ENCODE assay signal across 19 cellular contexts in the genomic region with DNA sequence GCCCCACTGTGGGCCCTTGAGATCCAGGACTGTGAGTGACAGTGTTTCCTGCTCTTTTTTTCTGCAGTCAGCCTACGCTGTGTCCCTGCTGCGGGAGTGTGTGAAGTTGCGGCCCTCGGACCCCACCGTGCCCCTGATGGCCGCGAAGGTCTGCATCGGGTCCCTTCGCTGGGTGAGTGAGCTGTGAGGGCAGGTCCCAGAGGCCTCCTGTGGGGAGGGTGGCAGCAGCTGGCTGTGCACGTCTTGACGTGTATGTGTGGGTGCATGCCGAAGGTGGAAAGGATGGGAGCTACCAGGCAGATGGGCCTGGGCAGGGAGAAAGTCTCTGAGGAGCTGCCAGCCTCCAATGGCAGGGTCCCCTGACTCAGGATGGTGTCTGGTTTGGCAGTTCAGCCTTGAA.
A peak's percentile ranks its signal among the peaks of the same experiment; 100 is the strongest.
DNase-seq lines count a peak whose midpoint lies in the region; ATAC-seq, FAIRE-seq and TF ChIP-seq lines count a peak whose summit lies in the region.
"Had no signal": no experiment of that assay in that cellular context is flagged by ENCODE, and none has a peak within 500 bp of the region (broad histone marks: within the 10 kb centered on the region; RNA-seq: fewer than 3 reads in every experiment).

No MANE protein-coding gene starts in this region.

- ATAC-seq in GM21381 (IDR thresholded peaks at IDR 0.05; ENCODE audit: unreplicated experiment) = no peak

- H3K9me3 ChIP-seq in left ventricle myocardium inferior (replicated peaks) = no peaks in the 10 kb centered on the region
- H3K9me3 ChIP-seq in right atrium auricular region = no peaks in the 10 kb centered on the region
- H3K9me3 ChIP-seq in osteoblast (ENCODE audit: low read depth, low read length) = no peaks in the 10 kb centered on the region
- H3K9me3 ChIP-seq: HAP-1, SJSA1 had no signal

- H3K27ac ChIP-seq in left ventricle myocardium inferior (replicated peaks) = peak overlapping the region; percentile 24
- no peak overlapping the region for H3K27ac ChIP-seq in right atrium auricular region
- peak overlapping the region; percentile 82 for H3K27ac ChIP-seq in caudate nucleus (ENCODE audit: low read depth, low read length)
- no peak overlapping the region for H3K27ac ChIP-seq in osteoblast (ENCODE audit: low read depth, low read length)
- H3K27ac ChIP-seq: HL-60, SJSA1 had no signal

- H3K4me2 ChIP-seq in osteoblast (ENCODE audit: insufficient read depth, low read length) = no peak overlapping the region

- peaks cover 25% of the 10 kb centered on the region for H4K20me1 ChIP-seq in osteoblast (ENCODE audit: insufficient read depth, low read length)

- TF ChIP-seq CTCF in left ventricle myocardium inferior (IDR thresholded peaks at IDR 0.05; ENCODE audit: borderline replicate concordance) (no peak), right atrium auricular region (IDR thresholded peaks at IDR 0.05) (no peak), osteoblast (IDR thresholded peaks at IDR 0.05; ENCODE audit: extremely low read depth, low read depth, low read length) (no peak)

- no peak overlapping the region for H2AFZ ChIP-seq in osteoblast (ENCODE audit: low read length)

- peaks cover 18% of the 10 kb centered on the region for H3K36me3 ChIP-seq in left ventricle myocardium inferior
- peaks cover 25% of the 10 kb centered on the region for H3K36me3 ChIP-seq in right atrium auricular region
- peaks cover 97% of the 10 kb centered on the region for H3K36me3 ChIP-seq in osteoblast (ENCODE audit: insufficient read depth, low read length)
- peaks cover 4% of the 10 kb centered on the region; the same call in 1 of the 2 replicates for H3K36me3 ChIP-seq in H7 (replicated peaks; ENCODE audit: control insufficient read depth, insufficient read depth, low read length)
- H3K36me3 ChIP-seq: HAP-1 had no signal

- no peak for DNase-seq in left ventricle myocardium inferior
- no peak for DNase-seq in right atrium auricular region (ENCODE audit: low spot score)
- peak in 5 of 61 donors; percentile 20 to 49 (median 25) for DNase-seq in caudate nucleus (lab: John Stamatoyannopoulos, UW)
- peak; percentile 78 for DNase-seq in osteoblast (ENCODE audit: insufficient read length, low spot score, missing footprints)
- DNase-seq in urothelium cell line (ENCODE audit: low spot score) = no peak
- no peak for DNase-seq in cerebellar nuclear complex (lab: John Stamatoyannopoulos, UW)
- no peak for DNase-seq in H7
- DNase-seq: Calu3; CD4-positive, CD25-positive, alpha-beta regulatory T cell; GF-D8; MV-4-11; NCI-H1436 treated with DMSO at 0.1 percent for 48 hours; NCI-H2081; NCI-H2227 treated with DMSO at 0.1 percent for 48 hours; NCI-H524 treated with DMSO at 0.1 percent for 48 hours had no signal

- intact Hi-C loops in left ventricle myocardium inferior (cut with micrococcal nuclease) = no loop called here

- H3K4me1 ChIP-seq in left ventricle myocardium inferior (peaks cover 71% of the 10 kb centered on the region), right atrium auricular region (peaks cover 0 to 73% of the 10 kb centered on the region in 2 donors), osteoblast (ENCODE audit: insufficient read depth, low read length) (peaks cover 19% of the 10 kb centered on the region)
- H3K4me1 ChIP-seq: SJSA1 had no signal

- no peaks in the 10 kb centered on the region for H3K27me3 ChIP-seq in left ventricle myocardium inferior (ENCODE audit: low read depth)
- no peaks in the 10 kb centered on the region for H3K27me3 ChIP-seq in right atrium auricular region
- no peaks in the 10 kb centered on the region for H3K27me3 ChIP-seq in osteoblast (ENCODE audit: insufficient read depth, low read length)
- no peaks in the 10 kb centered on the region for H3K27me3 ChIP-seq in H7 (ENCODE audit: control insufficient read depth, insufficient read depth, low read length)
- H3K27me3 ChIP-seq: SJSA1 had no signal

- H3K79me2 ChIP-seq in osteoblast (ENCODE audit: insufficient read depth, low read length) = no peaks in the 10 kb centered on the region

- peak; percentile 52 for FAIRE-seq in urothelium cell line (lab: Jason Lieb, UNC)

- no peak overlapping the region for H3K4me3 ChIP-seq in left ventricle myocardium inferior
- no peak overlapping the region for H3K4me3 ChIP-seq in right atrium auricular region
- H3K4me3 ChIP-seq in osteoblast (ENCODE audit: insufficient read depth, low read length) = no peak overlapping the region
- H3K4me3 ChIP-seq in H7 (ENCODE audit: insufficient read depth, low read depth, low read length) = no peak overlapping the region
- H3K4me3 ChIP-seq: HAP-1, SJSA1 had no signal

Comparison
In these comparisons a context has a peak if more than half of its experiments do, and no peak if none do; other contexts are left out.
1. H3K27ac ChIP-seq: peak in left ventricle myocardium inferior (single experiment) and caudate nucleus (single experiment); none in right atrium auricular region (0 of 2) and osteoblast (single experiment).